ENCODE assay signal across 8 cellular contexts in the genomic region with DNA sequence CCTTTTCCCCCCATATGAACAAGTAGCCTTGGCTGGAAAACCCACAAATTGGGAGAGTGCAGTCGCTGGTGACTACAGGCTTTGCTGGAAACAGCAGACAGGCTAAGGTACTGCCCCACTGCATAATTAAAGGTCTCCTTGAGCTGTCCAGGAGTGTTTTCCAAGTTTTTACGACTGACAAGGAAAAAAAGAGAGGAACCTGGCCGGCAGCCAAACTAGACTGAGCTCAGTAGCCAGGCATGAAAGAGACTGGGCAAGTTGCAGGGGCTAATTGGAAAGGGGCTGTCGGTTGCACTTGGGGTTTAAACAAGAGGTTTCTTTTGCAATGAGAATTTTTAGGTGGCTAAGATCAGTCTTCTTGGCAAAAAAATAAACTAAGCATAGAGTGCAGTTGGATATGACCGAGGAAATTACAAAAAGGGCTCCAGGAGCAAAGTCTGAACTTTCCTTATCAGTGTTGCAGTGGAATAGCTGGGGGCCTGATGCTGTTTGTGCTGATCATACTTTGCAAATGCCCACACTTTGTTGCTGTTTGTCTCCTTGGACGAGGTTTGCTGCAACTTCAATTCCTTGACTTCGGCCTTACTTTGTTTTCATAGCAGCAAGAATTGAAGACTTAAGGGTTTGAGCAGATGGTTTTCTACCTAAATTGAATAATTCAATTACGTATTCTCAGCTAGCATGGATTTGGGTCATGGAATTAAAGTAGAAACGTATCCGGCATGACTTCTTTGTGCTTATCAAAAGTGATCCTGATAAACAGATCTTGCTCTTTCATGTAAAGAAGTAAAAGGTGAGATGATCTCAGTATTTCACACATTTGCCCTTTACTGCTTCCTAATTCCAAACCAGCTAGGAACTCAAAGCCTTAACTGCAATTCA.
A peak's percentile ranks its signal among the peaks of the same experiment; 100 is the strongest.
DNase-seq lines count a peak whose midpoint lies in the region; ATAC-seq and TF ChIP-seq lines count a peak whose summit lies in the region.

No MANE protein-coding gene starts in this region.

- POLR2A ChIA-PET in HEK293 (lab: Yijun Ruan, JAX): interaction anchor here (0.5 to 3.1 kb wide), 7 partner anchors 9 to 296 kb away, joined by 3 to 22 read pairs (median 5); no protein-coding TSS in a partner anchor

- TF ChIP-seq CTCF in HEK293 (tag by site-specific recombination; IDR thresholded peaks at IDR 0.05) (no peak), foreskin fibroblast (IDR thresholded peaks at IDR 0.05; ENCODE audit: low read depth, low read length) (no peak)

- H3K4me3 ChIP-seq in HEK293 (ENCODE audit: low read depth, low read length) (peak overlapping the region; percentile 82), foreskin fibroblast (ENCODE audit: low read depth in 1 of 2, low read length in 2 of 2) (peak overlapping the region; percentile 81 to 84)

- peak; percentile 85 for DNase-seq in SHP77 treated with DMSO at 0.1 percent for 48 hours (lab: John Stamatoyannopoulos, UW)
- peak; percentile 71 to 88 for DNase-seq in foreskin fibroblast
- DNase-seq in nucleus accumbens (lab: John Stamatoyannopoulos, UW): peak in 51 of 56 donors; percentile 4 to 86 (median 31)
- DNase-seq in activated CD4-positive, alpha-beta T cell treated with anti-CD3 and anti-CD28 coated beads for 1 hour: no peak

- CTCF ChIA-PET in HEK293 (lab: Yijun Ruan, JAX): interaction anchor here (0.6 to 2.2 kb wide), 14 partner anchors 11 to 1887 kb away, joined by 3 to 6 read pairs (median 4); a partner anchor contains a TSS

- H3K36me3 ChIP-seq in HEK293 (ENCODE audit: control insufficient read depth in 2 of 2, insufficient read depth in 1 of 2, low read length in 2 of 2): no peaks in the 10 kb centered on the region

- H3K4me1 ChIP-seq in HEK293 (ENCODE audit: control insufficient read depth, insufficient read depth, low read length): peaks cover 12% of the 10 kb centered on the region

- ATAC-seq in GM21515 (IDR thresholded peaks at IDR 0.05; ENCODE audit: unreplicated experiment) (no peak), GM19455 (IDR thresholded peaks at IDR 0.05; ENCODE audit: unreplicated experiment) (no peak), GM21526 (IDR thresholded peaks at IDR 0.05; ENCODE audit: low FRiP score, unreplicated experiment) (no peak)

- H3K27ac ChIP-seq in HEK293 (ENCODE audit: extremely low read depth, low read depth, low read length): peak overlapping the region; percentile 88

- no peaks in the 10 kb centered on the region for H3K9me3 ChIP-seq in HEK293 (ENCODE audit: control insufficient read depth, insufficient read depth, low read depth, low read length)

TF ChIP-seq in HEK293, 187 proteins besides CTCF, POLR2A, EP300 and RAD21 (continues in another document):
- TF ChIP-seq ZNF416 (tag by site-specific recombination; IDR thresholded peaks at IDR 0.05) (no peak), ZNF114 (tag by site-specific recombination; IDR thresholded peaks at IDR 0.05) (no peak), GLIS2 (tag by site-specific recombination; IDR thresholded peaks at IDR 0.05) (no peak), ZNF423 (tag by site-specific recombination; IDR thresholded peaks at IDR 0.05) (no peak), ZFP41 (tag by site-specific recombination; IDR thresholded peaks at IDR 0.05; ENCODE audit: borderline replicate concordance) (no peak), ZNF747 (tag by site-specific recombination; IDR thresholded peaks at IDR 0.05) (no peak), ZNF433 (tag by site-specific recombination; IDR thresholded peaks at IDR 0.05; ENCODE audit: low read depth) (no peak), GLI4 (tag by site-specific recombination; IDR thresholded peaks at IDR 0.05) (no peak), ZNF596 (tag by site-specific recombination; IDR thresholded peaks at IDR 0.05) (no peak), ZNF37A (tag by site-specific recombination; IDR thresholded peaks at IDR 0.05) (no peak), KLF16 (tag by site-specific recombination; IDR thresholded peaks at IDR 0.05) (no peak), ZNF2 (tag by site-specific recombination; IDR thresholded peaks at IDR 0.05) (no peak), YY1 (tag by site-specific recombination; IDR thresholded peaks at IDR 0.05) (no peak), MZF1 (tag by site-specific recombination; IDR thresholded peaks at IDR 0.05; ENCODE audit: borderline replicate concordance) (no peak)
- TF ChIP-seq, protein P1, sequence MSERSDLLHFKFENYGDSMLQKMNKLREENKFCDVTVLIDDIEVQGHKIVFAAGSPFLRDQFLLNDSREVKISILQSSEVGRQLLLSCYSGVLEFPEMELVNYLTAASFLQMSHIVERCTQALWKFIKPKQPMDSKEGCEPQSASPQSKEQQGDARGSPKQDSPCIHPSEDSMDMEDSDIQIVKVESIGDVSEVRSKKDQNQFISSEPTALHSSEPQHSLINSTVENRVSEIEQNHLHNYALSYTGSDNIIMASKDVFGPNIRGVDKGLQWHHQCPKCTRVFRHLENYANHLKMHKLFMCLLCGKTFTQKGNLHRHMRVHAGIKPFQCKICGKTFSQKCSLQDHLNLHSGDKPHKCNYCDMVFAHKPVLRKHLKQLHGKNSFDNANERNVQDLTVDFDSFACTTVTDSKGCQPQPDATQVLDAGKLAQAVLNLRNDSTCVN (tag by site-specific recombination; optimal IDR thresholded peaks at IDR 0.05): no peak
- TF ChIP-seq, protein P2, sequence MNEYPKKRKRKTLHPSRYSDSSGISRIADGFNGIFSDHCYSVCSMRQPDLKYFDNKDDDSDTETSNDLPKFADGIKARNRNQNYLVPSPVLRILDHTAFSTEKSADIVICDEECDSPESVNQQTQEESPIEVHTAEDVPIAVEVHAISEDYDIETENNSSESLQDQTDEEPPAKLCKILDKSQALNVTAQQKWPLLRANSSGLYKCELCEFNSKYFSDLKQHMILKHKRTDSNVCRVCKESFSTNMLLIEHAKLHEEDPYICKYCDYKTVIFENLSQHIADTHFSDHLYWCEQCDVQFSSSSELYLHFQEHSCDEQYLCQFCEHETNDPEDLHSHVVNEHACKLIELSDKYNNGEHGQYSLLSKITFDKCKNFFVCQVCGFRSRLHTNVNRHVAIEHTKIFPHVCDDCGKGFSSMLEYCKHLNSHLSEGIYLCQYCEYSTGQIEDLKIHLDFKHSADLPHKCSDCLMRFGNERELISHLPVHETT (tag by site-specific recombination; IDR thresholded peaks at IDR 0.05): no peak
- TF ChIP-seq, protein P3, sequence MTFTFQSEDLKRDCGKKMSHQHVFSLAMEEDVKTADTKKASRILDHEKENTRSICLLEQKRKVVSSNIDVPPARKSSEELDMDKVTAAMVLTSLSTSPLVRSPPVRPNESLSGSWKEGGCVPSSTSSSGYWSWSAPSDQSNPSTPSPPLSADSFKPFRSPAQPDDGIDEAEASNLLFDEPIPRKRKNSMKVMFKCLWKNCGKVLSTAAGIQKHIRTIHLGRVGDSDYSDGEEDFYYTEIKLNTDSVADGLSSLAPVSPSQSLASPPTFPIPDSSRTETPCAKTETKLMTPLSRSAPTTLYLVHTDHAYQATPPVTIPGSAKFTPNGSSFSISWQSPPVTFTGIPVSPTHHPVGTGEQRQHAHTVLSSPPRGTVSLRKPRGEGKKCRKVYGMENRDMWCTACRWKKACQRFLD (tag by site-specific recombination; IDR thresholded peaks at IDR 0.05): no peak
- TF ChIP-seq, protein P4, sequence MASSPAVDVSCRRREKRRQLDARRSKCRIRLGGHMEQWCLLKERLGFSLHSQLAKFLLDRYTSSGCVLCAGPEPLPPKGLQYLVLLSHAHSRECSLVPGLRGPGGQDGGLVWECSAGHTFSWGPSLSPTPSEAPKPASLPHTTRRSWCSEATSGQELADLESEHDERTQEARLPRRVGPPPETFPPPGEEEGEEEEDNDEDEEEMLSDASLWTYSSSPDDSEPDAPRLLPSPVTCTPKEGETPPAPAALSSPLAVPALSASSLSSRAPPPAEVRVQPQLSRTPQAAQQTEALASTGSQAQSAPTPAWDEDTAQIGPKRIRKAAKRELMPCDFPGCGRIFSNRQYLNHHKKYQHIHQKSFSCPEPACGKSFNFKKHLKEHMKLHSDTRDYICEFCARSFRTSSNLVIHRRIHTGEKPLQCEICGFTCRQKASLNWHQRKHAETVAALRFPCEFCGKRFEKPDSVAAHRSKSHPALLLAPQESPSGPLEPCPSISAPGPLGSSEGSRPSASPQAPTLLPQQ (tag by site-specific recombination; IDR thresholded peaks at IDR 0.05): no peak
- TF ChIP-seq, protein P5, sequence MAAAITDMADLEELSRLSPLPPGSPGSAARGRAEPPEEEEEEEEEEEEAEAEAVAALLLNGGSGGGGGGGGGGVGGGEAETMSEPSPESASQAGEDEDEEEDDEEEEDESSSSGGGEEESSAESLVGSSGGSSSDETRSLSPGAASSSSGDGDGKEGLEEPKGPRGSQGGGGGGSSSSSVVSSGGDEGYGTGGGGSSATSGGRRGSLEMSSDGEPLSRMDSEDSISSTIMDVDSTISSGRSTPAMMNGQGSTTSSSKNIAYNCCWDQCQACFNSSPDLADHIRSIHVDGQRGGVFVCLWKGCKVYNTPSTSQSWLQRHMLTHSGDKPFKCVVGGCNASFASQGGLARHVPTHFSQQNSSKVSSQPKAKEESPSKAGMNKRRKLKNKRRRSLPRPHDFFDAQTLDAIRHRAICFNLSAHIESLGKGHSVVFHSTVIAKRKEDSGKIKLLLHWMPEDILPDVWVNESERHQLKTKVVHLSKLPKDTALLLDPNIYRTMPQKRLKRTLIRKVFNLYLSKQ (tag by site-specific recombination; IDR thresholded peaks at IDR 0.05; ENCODE audit: borderline replicate concordance): no peak
- TF ChIP-seq, protein P6, sequence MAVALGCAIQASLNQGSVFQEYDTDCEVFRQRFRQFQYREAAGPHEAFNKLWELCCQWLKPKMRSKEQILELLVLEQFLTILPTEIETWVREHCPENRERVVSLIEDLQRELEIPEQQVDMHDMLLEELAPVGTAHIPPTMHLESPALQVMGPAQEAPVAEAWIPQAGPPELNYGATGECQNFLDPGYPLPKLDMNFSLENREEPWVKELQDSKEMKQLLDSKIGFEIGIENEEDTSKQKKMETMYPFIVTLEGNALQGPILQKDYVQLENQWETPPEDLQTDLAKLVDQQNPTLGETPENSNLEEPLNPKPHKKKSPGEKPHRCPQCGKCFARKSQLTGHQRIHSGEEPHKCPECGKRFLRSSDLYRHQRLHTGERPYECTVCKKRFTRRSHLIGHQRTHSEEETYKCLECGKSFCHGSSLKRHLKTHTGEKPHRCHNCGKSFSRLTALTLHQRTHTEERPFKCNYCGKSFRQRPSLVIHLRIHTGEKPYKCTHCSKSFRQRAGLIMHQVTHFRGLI (tag by site-specific recombination; IDR thresholded peaks at IDR 0.05): no peak
